28 cellular contexts compared by ENCODE assay signal in the genomic region with DNA sequence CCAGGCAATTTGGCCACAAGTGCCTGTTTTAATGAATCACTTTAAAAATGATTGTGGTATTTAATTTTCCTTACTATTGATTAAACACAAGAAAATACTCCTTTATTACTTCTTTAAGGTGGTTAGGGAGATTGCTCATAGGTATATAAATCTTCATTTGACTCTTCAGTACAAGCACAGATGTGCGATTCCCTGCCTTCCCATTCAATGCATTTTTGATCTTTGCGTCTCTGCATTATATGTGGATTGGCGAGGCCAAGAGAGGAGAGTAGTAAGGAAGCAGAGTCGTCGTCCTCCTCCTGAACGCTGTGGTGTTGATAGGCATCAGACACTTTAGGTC.
A peak's percentile ranks its signal among the peaks of the same experiment; 100 is the strongest.
DNase-seq lines count a peak whose midpoint lies in the region; ATAC-seq and TF ChIP-seq lines count a peak whose summit lies in the region.
"Had no signal": no experiment of that assay in that cellular context is flagged by ENCODE, and none has a peak within 500 bp of the region (broad histone marks: within the 10 kb centered on the region; RNA-seq: fewer than 3 reads in every experiment).

No MANE protein-coding gene starts in this region.

- H3K4me1 ChIP-seq in right cardiac atrium (ENCODE audit: control insufficient read depth, insufficient read depth, low read length) = peaks cover 2% of the 10 kb centered on the region
- H3K4me1 ChIP-seq in endocrine pancreas (ENCODE audit: control insufficient read depth, insufficient read depth, low read length) = peaks cover 19% of the 10 kb centered on the region
- no peaks in the 10 kb centered on the region for H3K4me1 ChIP-seq in testis
- H3K4me1 ChIP-seq: adrenal gland had no signal

- intact Hi-C loops in right cardiac atrium (cut with DNase I) (loop anchor here in 1 of 4 donors (10.0 kb wide), 1 partner anchor 190 kb away; no protein-coding TSS in a partner anchor), left cardiac atrium (cut with DNase I) (no loop called here), testis (cut with DNase I; ENCODE audit: low total_unique reads) (no loop called here)

- H3K27ac Mint-ChIP-seq in nephron progenitor cell = peak overlapping the region; percentile 97
- H3K27ac Mint-ChIP-seq: activated naive CD4-positive, alpha-beta T cell treated with anti-CD3 and anti-CD28 coated beads for 36 hours; activated T-cell treated with anti-CD3 and anti-CD28 coated beads, Interleukin-2, amount 50 U/mL, for 72 hours; stimulated activated naive CD8-positive, alpha-beta T cell treated with anti-CD3 and anti-CD28 coated beads, Interleukin-15, amount 100 ng/mL, for 72 hours; T-helper 2 cell treated with Interferon-gamma antibody and Interleukin-4, amounts not matched to agents 5 μg/mL and 100 μg/mL, for 36 hours had no signal

- TF ChIP-seq CTCF in nephron progenitor cell (IDR thresholded peaks at IDR 0.05) = no peak
- TF ChIP-seq CTCF in testis (IDR thresholded peaks at IDR 0.05) = no peak

- H3K9me3 ChIP-seq in right cardiac atrium (ENCODE audit: control insufficient read depth, low read length) (no peaks in the 10 kb centered on the region), endocrine pancreas (ENCODE audit: control insufficient read depth, low read length) (no peaks in the 10 kb centered on the region), testis (no peaks in the 10 kb centered on the region)
- H3K9me3 ChIP-seq: adrenal gland, BE2C, neutrophil, thyroid gland had no signal

- H3K27me3 Mint-ChIP-seq in nephron progenitor cell (ENCODE audit: low read depth, poor library complexity) = peaks cover 3% of the 10 kb centered on the region

- H3K4me1 Mint-ChIP-seq in nephron progenitor cell = peaks cover 70% of the 10 kb centered on the region
- H3K4me1 Mint-ChIP-seq: stimulated activated naive CD8-positive, alpha-beta T cell treated with anti-CD3 and anti-CD28 coated beads, Interleukin-15, amount 100 ng/mL, for 72 hours had no signal

- H3K4me3 ChIP-seq in right cardiac atrium (ENCODE audit: low read length) (no peak overlapping the region), endocrine pancreas (ENCODE audit: control insufficient read depth, insufficient read depth, low read length) (peak overlapping the region; percentile 5), testis (no peak overlapping the region)
- H3K4me3 ChIP-seq: adrenal gland, lung, thyroid gland had no signal

- peaks cover 6% of the 10 kb centered on the region for H3K9me3 Mint-ChIP-seq in nephron progenitor cell
- H3K9me3 Mint-ChIP-seq: activated naive CD4-positive, alpha-beta T cell treated with anti-CD3 and anti-CD28 coated beads for 36 hours; stimulated activated naive CD8-positive, alpha-beta T cell treated with anti-CD3 and anti-CD28 coated beads, Interleukin-15, amount 100 ng/mL, for 72 hours; T-helper 2 cell treated with Interferon-gamma antibody and Interleukin-4, amounts not matched to agents 5 μg/mL and 100 μg/mL, for 36 hours had no signal

- no peak overlapping the region for H3K9ac ChIP-seq in endocrine pancreas (ENCODE audit: control insufficient read depth, insufficient read depth, low read length)

- WGBS in right cardiac atrium = 64% methylated on average over 6 of the region's 6 CpGs
- 81 to 85% methylated on average over 6 of the region's 6 CpGs for WGBS in testis, 2 donors

- no peak for TF ChIP-seq POLR2A in testis (IDR thresholded peaks at IDR 0.05)

- H3K4me3 Mint-ChIP-seq in nephron progenitor cell = peak overlapping the region; percentile 43
- H3K4me3 Mint-ChIP-seq: activated naive CD4-positive, alpha-beta T cell treated with anti-CD3 and anti-CD28 coated beads for 36 hours; activated T-cell treated with anti-CD3 and anti-CD28 coated beads, Interleukin-2, amount 50 U/mL, for 72 hours; stimulated activated naive CD8-positive, alpha-beta T cell treated with anti-CD3 and anti-CD28 coated beads, Interleukin-15, amount 100 ng/mL, for 72 hours; T-helper 2 cell treated with Interferon-gamma antibody and Interleukin-4, amounts not matched to agents 5 μg/mL and 100 μg/mL, for 36 hours had no signal

- H3K36me3 ChIP-seq in endocrine pancreas (ENCODE audit: control insufficient read depth, insufficient read depth, low read length) (no peaks in the 10 kb centered on the region), testis (ENCODE audit: low read depth, missing control alignments) (no peaks in the 10 kb centered on the region)
- H3K36me3 ChIP-seq: adrenal gland, BE2C, brain microvascular endothelial cell, neutrophil, thyroid gland had no signal

- H3K27me3 ChIP-seq in right cardiac atrium (ENCODE audit: control insufficient read depth, insufficient read depth) (no peaks in the 10 kb centered on the region), endocrine pancreas (ENCODE audit: control insufficient read depth, insufficient read depth, low read length) (no peaks in the 10 kb centered on the region), testis (no peaks in the 10 kb centered on the region)
- H3K27me3 ChIP-seq: adrenal gland, BE2C, brain microvascular endothelial cell, neutrophil, thyroid gland had no signal

- no peak for DNase-seq in right cardiac atrium
- no peak for DNase-seq in left cardiac atrium
- DNase-seq in nephron progenitor cell = no peak
- no peak for DNase-seq in NCI-H187 (lab: John Stamatoyannopoulos, UW)
- no peak for DNase-seq in NCI-H524 treated with DMSO at 0.1 percent for 48 hours (lab: John Stamatoyannopoulos, UW)
- DNase-seq in testis = no peak
- DNase-seq: activated CD4-positive, alpha-beta T cell treated with anti-CD3 and anti-CD28 coated beads for 48 hours; activated naive CD4-positive, alpha-beta T cell treated with anti-CD3 and anti-CD28 coated beads for 36 hours; activated T-cell treated with anti-CD3 and anti-CD28 coated beads, Interleukin-2, amount 50 U/mL, for 72 hours; adrenal gland; BE2C; brain microvascular endothelial cell; DMS79; GDM1; H7; head of caudate nucleus; Right ventricle myocardium superior; small intestine; stimulated activated CD4-positive, alpha-beta T cell treated with anti-CD3 and anti-CD28 coated beads, Interleukin-1b, Interleukin-23, amount 100 ng/mL, for 48 hours; stimulated activated CD8-positive, alpha-beta memory T cell treated with anti-CD3 and anti-CD28 coated beads, Interleukin-4, amount 100 ng/mL, for 48 hours; stimulated activated naive CD8-positive, alpha-beta T cell treated with anti-CD3 and anti-CD28 coated beads, Interleukin-15, amount 100 ng/mL, for 72 hours; thyroid gland had no signal

- peaks cover 11% of the 10 kb centered on the region for H3K36me3 Mint-ChIP-seq in nephron progenitor cell (ENCODE audit: low read depth)

- ATAC-seq in right cardiac atrium (no peak), left cardiac atrium (no peak), HG02763 (IDR thresholded peaks at IDR 0.05; ENCODE audit: unreplicated experiment) (no peak)
- ATAC-seq: activated T-cell treated with anti-CD3 and anti-CD28 coated beads, Interleukin-2, amount 50 U/mL, for 72 hours; stimulated activated naive CD8-positive, alpha-beta T cell treated with anti-CD3 and anti-CD28 coated beads, Interleukin-15, amount 100 ng/mL, for 72 hours had no signal

- H3K27ac ChIP-seq in right cardiac atrium (ENCODE audit: low read length) = peak overlapping the region; percentile 37
- H3K27ac ChIP-seq in testis = no peak overlapping the region
- H3K27ac ChIP-seq: adrenal gland, brain microvascular endothelial cell, epithelial cell of prostate, neutrophil, thyroid gland had no signal
